8 cellular contexts compared by ENCODE assay signal in the genomic region with DNA sequence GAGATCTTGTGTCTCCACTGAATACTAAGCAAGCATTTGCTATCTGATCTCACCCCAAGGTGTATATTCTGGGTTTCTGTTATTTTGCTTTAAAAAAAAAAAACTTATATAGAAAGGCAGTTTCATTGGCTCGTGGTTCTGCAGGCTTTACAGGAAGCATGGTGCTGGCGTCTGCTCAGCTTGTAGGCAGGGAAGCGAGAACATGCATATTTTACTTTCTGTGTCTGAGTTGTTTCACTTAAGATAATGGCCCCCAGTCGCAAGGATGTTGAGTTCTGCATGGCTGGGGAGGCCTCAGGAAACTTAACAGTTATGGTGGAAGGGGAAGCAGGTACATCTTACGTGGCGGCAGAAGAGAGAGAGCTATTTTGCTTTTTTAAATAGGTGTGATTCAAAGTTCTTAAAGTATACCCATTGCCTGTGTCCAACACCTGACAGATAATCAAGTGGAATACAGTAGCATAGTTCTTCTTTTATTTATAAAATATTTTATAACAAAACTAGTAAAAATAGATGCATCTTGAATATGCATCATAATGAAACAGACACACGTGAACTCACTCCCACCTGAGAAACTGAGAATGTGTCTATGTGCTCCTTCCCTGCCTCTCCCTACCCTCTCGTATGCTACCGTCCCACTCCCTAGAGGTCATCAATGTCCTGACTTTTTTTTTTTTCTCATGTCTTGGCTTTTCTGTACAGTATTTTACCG. TPM values are rescaled to one million over a fixed set of nuclear protein-coding genes. Genes with fewer than 3 reads are reported as not detected.
DNase-seq lines count a peak whose midpoint lies in the region; ATAC-seq, FAIRE-seq and TF ChIP-seq lines count a peak whose summit lies in the region.
"Had no signal": no experiment of that assay in that cellular context is flagged by ENCODE, and none has a peak within 500 bp of the region (broad histone marks: within the 10 kb centered on the region; RNA-seq: fewer than 3 reads in every experiment).

No MANE protein-coding gene starts in this region.

- H3K36me3 ChIP-seq in spleen = no peaks in the 10 kb centered on the region

- H3K27ac ChIP-seq in coronary artery = no peak overlapping the region
- peak overlapping the region; percentile 11 to 86 (median 80) for H3K27ac ChIP-seq in spleen
- H3K27ac ChIP-seq: VCaP had no signal

- TF ChIP-seq CTCF in coronary artery (IDR thresholded peaks at IDR 0.05) (no peak), spleen (IDR thresholded peaks at IDR 0.05 in 8 of 11, conservative IDR thresholded peaks at IDR 0.05 in 3 of 11) (no peak), D721Med (IDR thresholded peaks at IDR 0.05; ENCODE audit: insufficient read depth, missing control alignments) (no peak)

- ATAC-seq in GM21381 (IDR thresholded peaks at IDR 0.05; ENCODE audit: unreplicated experiment) (peak; percentile 19), HG03460 (IDR thresholded peaks at IDR 0.05; ENCODE audit: unreplicated experiment) (peak; percentile 13), left cardiac atrium (no peak)

- peaks cover 11 to 59% (median 27%) of the 10 kb centered on the region in 6 donors for H3K4me1 ChIP-seq in spleen

- no peak for TF ChIP-seq POLR2A in spleen (IDR thresholded peaks at IDR 0.05)

- no peak for FAIRE-seq in D721Med (lab: Jason Lieb, UNC)

- H3K4me3 ChIP-seq in coronary artery (peak overlapping the region; percentile 95), spleen (peak overlapping the region in 6 of 8 donors; percentile 24 to 89 (median 78))

- no peaks in the 10 kb centered on the region for H3K27me3 ChIP-seq in spleen (replicated peaks in 1 of 7)

- intact Hi-C loops in spleen (cut with DNase I; ENCODE audit: low total_unique reads) = no loop called here
- intact Hi-C loops in left cardiac atrium (cut with DNase I) = no loop called here

- WGBS in spleen, 5 donors = 51 to 62% (median 56%) methylated on average over 10 of the region's 10 CpGs

- DNase-seq in coronary artery (ENCODE audit: low spot score) = no peak
- DNase-seq in spleen = no peak
- DNase-seq in COLO668 (lab: John Stamatoyannopoulos, UW; ENCODE audit: unreplicated experiment) = no peak
- no peak for DNase-seq in left cardiac atrium
- DNase-seq in D721Med (ENCODE audit: insufficient read length, low spot score) = no peak

- no peaks in the 10 kb centered on the region for H3K9me3 ChIP-seq in spleen

RNA-seq across cellular contexts. Expression of gene ARHGAP17, which starts 15.4 kb away (rescaled TPM):
- total RNA-seq in spleen = 100 to 1,000 TPM; 126 to 254 (median 226) TPM
- 100 to 1,000 TPM in 2 of 3 donors, 10 to 100 TPM in 1; 62.2 to 116 (median 102) TPM for polyA plus RNA-seq in spleen
- 10 to 100 TPM; 49.7 to 50.9 TPM for total RNA-seq in left cardiac atrium

Comparison
In these comparisons a context has a peak if more than half of its experiments do, and no peak if none do; other contexts are left out.
1. ATAC-seq: peak in GM21381 (single experiment) and HG03460 (single experiment); none in left cardiac atrium (0 of 2).
2. H3K27ac ChIP-seq: peak in spleen (8 of 8); none in coronary artery (0 of 2).